Comparison of ENCODE assay signal across 30 cellular contexts in genomic region chr1:3824650-3825049, GRCh38. TPM values are rescaled to one million over a fixed set of nuclear protein-coding genes. Genes with fewer than 3 reads are reported as not detected.
"Had no signal": no experiment of that assay in that cellular context is flagged by ENCODE, and none has a peak within 500 bp of the region (broad histone marks: within the 10 kb centered on the region; RNA-seq: fewer than 3 reads in every experiment).

No MANE protein-coding gene starts in this region.

- H3K4me3 Mint-ChIP-seq: immature natural killer cell; memory B cell; naive thymus-derived CD4-positive, alpha-beta T cell; natural killer cell treated with Interleukin-12 subunit alpha and Interleukin-12 subunit beta and Interleukin-15 and Interleukin-18, amount 100 ng/mL, for 72 hours; neural progenitor cell; stimulated activated memory B cell treated with anti-CD40 and anti-IgM and Interleukin-4, amounts not matched to agents 10 μg/mL and 1 μg/mL and 100 μg/mL, for 72 hours; stimulated activated naive CD8-positive, alpha-beta T cell treated with anti-CD3 and anti-CD28 coated beads, Interleukin-15, amount 100 ng/mL, for 72 hours had no signal

- H3K4me1 ChIP-seq: heart left ventricle, left lung, neural progenitor cell, right atrium auricular region, right lobe of liver, tibial nerve, upper lobe of left lung had no signal

- H3K4me1 Mint-ChIP-seq: immature natural killer cell; memory B cell; stimulated activated naive CD8-positive, alpha-beta T cell treated with anti-CD3 and anti-CD28 coated beads, Interleukin-15, amount 100 ng/mL, for 72 hours had no signal

- H3K27ac Mint-ChIP-seq: memory B cell; natural killer cell treated with Interleukin-12 subunit alpha and Interleukin-12 subunit beta and Interleukin-15 and Interleukin-18, amount 100 ng/mL, for 72 hours; neural progenitor cell; progenitor cell of endocrine pancreas; stimulated activated memory B cell treated with anti-CD40 and anti-IgM and Interleukin-4, amounts not matched to agents 10 μg/mL and 1 μg/mL and 100 μg/mL, for 72 hours; stimulated activated naive CD8-positive, alpha-beta T cell treated with anti-CD3 and anti-CD28 coated beads, Interleukin-15, amount 100 ng/mL, for 72 hours had no signal

- H3K9me3 Mint-ChIP-seq: memory B cell; naive thymus-derived CD4-positive, alpha-beta T cell; natural killer cell treated with Interleukin-12 subunit alpha and Interleukin-12 subunit beta and Interleukin-15 and Interleukin-18, amount 100 ng/mL, for 72 hours; neural progenitor cell; stimulated activated memory B cell treated with anti-CD40 and anti-IgM and Interleukin-4, amounts not matched to agents 10 μg/mL and 1 μg/mL and 100 μg/mL, for 72 hours; stimulated activated naive CD8-positive, alpha-beta T cell treated with anti-CD3 and anti-CD28 coated beads, Interleukin-15, amount 100 ng/mL, for 72 hours had no signal

- ATAC-seq: heart left ventricle; left colon; left lung; mucosa of descending colon; naive thymus-derived CD4-positive, alpha-beta T cell; natural killer cell treated with Interleukin-12 subunit alpha and Interleukin-12 subunit beta and Interleukin-15 and Interleukin-18, amount 100 ng/mL, for 72 hours; right lobe of liver; stimulated activated memory B cell treated with anti-CD40 and anti-IgM and Interleukin-4, amounts not matched to agents 10 μg/mL and 1 μg/mL and 100 μg/mL, for 72 hours; stimulated activated naive CD8-positive, alpha-beta T cell treated with anti-CD3 and anti-CD28 coated beads, Interleukin-15, amount 100 ng/mL, for 72 hours had no signal

- H3K4me3 ChIP-seq: heart left ventricle, left lung, mucosa of descending colon, neural progenitor cell, ovary, right atrium auricular region, right lobe of liver, smooth muscle cell, tibial nerve, upper lobe of left lung had no signal

- DNase-seq: heart left ventricle; hypothalamus; immature natural killer cell; kidney; left colon; left lung; midbrain; mucosa of descending colon; naive thymus-derived CD4-positive, alpha-beta T cell; ovary; right lobe of liver; stimulated activated CD4-positive, alpha-beta T cell treated with anti-CD3 and anti-CD28 coated beads, Interleukin-1b, Interleukin-23, amount 100 ng/mL, for 48 hours; stimulated activated CD4-positive, alpha-beta T cell treated with anti-CD3 and anti-CD28 coated beads, Interleukin-2, amount 100 ng/mL, for 48 hours; stimulated activated CD4-positive, alpha-beta T cell treated with anti-CD3 and anti-CD28 coated beads, Interleukin-4, amount 100 ng/mL, for 4 hours; stimulated activated CD8-positive, alpha-beta memory T cell treated with anti-CD3 and anti-CD28 coated beads, Interleukin-4, amount 100 ng/mL, for 48 hours; stimulated activated naive CD4-positive, alpha-beta T cell treated with Interleukin-2 at 50 U/mL for 16 hours; stimulated activated naive CD8-positive, alpha-beta T cell treated with anti-CD3 and anti-CD28 coated beads, Interleukin-15, amount 100 ng/mL, for 72 hours; substantia nigra; upper lobe of left lung had no signal

- H2AFZ ChIP-seq: neural progenitor cell had no signal

- H3K27ac ChIP-seq: heart left ventricle, left lung, neural progenitor cell, neutrophil, ovary, right atrium auricular region, right lobe of liver, tibial nerve, upper lobe of left lung had no signal

- H3K4me2 ChIP-seq: neural progenitor cell, smooth muscle cell had no signal

- H3K9ac ChIP-seq: neural progenitor cell had no signal

- H3K27me3 ChIP-seq: heart left ventricle, left lung, neural progenitor cell, neutrophil, ovary, right atrium auricular region, right lobe of liver, tibial nerve, upper lobe of left lung had no signal

- H3K27me3 Mint-ChIP-seq: memory B cell; naive thymus-derived CD4-positive, alpha-beta T cell; natural killer cell treated with Interleukin-12 subunit alpha and Interleukin-12 subunit beta and Interleukin-15 and Interleukin-18, amount 100 ng/mL, for 72 hours; progenitor cell of endocrine pancreas; stimulated activated memory B cell treated with anti-CD40 and anti-IgM and Interleukin-4, amounts not matched to agents 10 μg/mL and 1 μg/mL and 100 μg/mL, for 72 hours; stimulated activated naive CD8-positive, alpha-beta T cell treated with anti-CD3 and anti-CD28 coated beads, Interleukin-15, amount 100 ng/mL, for 72 hours had no signal

- H3K9me3 ChIP-seq: heart left ventricle, left lung, mucosa of descending colon, neutrophil, ovary, right atrium auricular region, right lobe of liver, tibial nerve, upper lobe of left lung had no signal

- H3K36me3 ChIP-seq: neural progenitor cell, ovary had no signal

RNA-seq across cellular contexts. Expression of gene SMIM1, which starts 52.1 kb away (rescaled TPM):
- total RNA-seq: myocyte; natural killer cell treated with Interleukin-12 subunit alpha and Interleukin-12 subunit beta and Interleukin-15 and Interleukin-18, amount 100 ng/mL, for 72 hours; temporal lobe had no signal
